In genomic region chr1:211830055-211830329, GRCh38 we compare ENCODE assay signal across 8 cellular contexts. TPM values are rescaled to one million over a fixed set of nuclear protein-coding genes. Genes with fewer than 3 reads are reported as not detected.
DNase-seq lines count a peak whose midpoint lies in the region; ATAC-seq and TF ChIP-seq lines count a peak whose summit lies in the region.

No MANE protein-coding gene starts in this region.

- TF ChIP-seq CTCF in HCT116 (IDR thresholded peaks at IDR 0.05 in 2 of 3, conservative IDR thresholded peaks at IDR 0.05 in 1 of 3; ENCODE audit: borderline replicate concordance in 1 of 3, insufficient read depth in 1 of 3, low read depth in 2 of 3, low read length in 2 of 3) (no peak), neural cell (IDR thresholded peaks at IDR 0.05; ENCODE audit: poor library complexity, severe bottlenecking) (no peak), GM13977 (IDR thresholded peaks at IDR 0.05; ENCODE audit: extremely low read depth, insufficient read depth, missing control alignments) (no peak)

- POLR2A ChIA-PET in HCT116 (lab: Charles Lee) = no interaction called here

- no peaks in the 10 kb centered on the region for H3K9me3 ChIP-seq in HCT116 (ENCODE audit: control insufficient read depth in 1 of 2, insufficient read depth in 1 of 2, low read depth in 1 of 2, low read length in 2 of 2)
- H3K9me3 ChIP-seq in effector memory CD4-positive, alpha-beta T cell (ENCODE audit: control insufficient read depth, low read length) = no peaks in the 10 kb centered on the region
- H3K9me3 ChIP-seq in neural cell (ENCODE audit: low read length) = no peaks in the 10 kb centered on the region

- no peak for ATAC-seq in HCT116
- ATAC-seq in HG02981 (IDR thresholded peaks at IDR 0.05; ENCODE audit: unreplicated experiment) = no peak

- H3K4me1 ChIP-seq in HCT116 (ENCODE audit: control insufficient read depth in 1 of 2, insufficient read depth in 2 of 2, low read length in 2 of 2) = peaks cover 0 to 18% of the 10 kb centered on the region in 2 experiments; a peak in 2 of 4 replicates
- H3K4me1 ChIP-seq in effector memory CD4-positive, alpha-beta T cell (ENCODE audit: control insufficient read depth, insufficient read depth, low read length, poor library complexity, severe bottlenecking) = peaks cover 25% of the 10 kb centered on the region

- H4K20me1 ChIP-seq in HCT116 (ENCODE audit: insufficient read depth) = no peaks in the 10 kb centered on the region
- H4K20me1 ChIP-seq in neural cell (ENCODE audit: insufficient read depth) = no peaks in the 10 kb centered on the region

- TF ChIP-seq RAD21 in HCT116 (IDR thresholded peaks at IDR 0.05; ENCODE audit: low read depth) (no peak), neural cell (conservative IDR thresholded peaks at IDR 0.05) (no peak)

- H3K4me2 ChIP-seq in HCT116 (ENCODE audit: low read length) = peak overlapping the region; percentile 98
- no peak overlapping the region for H3K4me2 ChIP-seq in neural cell (ENCODE audit: low read length)

- no peak for TF ChIP-seq POLR2A in HCT116 (IDR thresholded peaks at IDR 0.05; ENCODE audit: borderline replicate concordance, extremely low read depth, insufficient read depth, insufficient read length)

- H3K36me3 ChIP-seq in HCT116 (ENCODE audit: control insufficient read depth in 1 of 2, insufficient read depth in 2 of 2, low read length in 2 of 2) (no peaks in the 10 kb centered on the region), neural cell (ENCODE audit: insufficient read depth, low read length) (no peaks in the 10 kb centered on the region)
- no peaks in the 10 kb centered on the region for H3K36me3 ChIP-seq in effector memory CD4-positive, alpha-beta T cell (ENCODE audit: control insufficient read depth, insufficient read depth, low read length)

- H3F3A ChIP-seq in neural cell (ENCODE audit: insufficient read depth, low read length, poor library complexity, severe bottlenecking) = no peaks in the 10 kb centered on the region

- CTCF ChIA-PET in HCT116 (lab: Charles Lee) = no interaction called here

- H3K27me3 ChIP-seq in HCT116 (ENCODE audit: insufficient read depth, low read length) (no peaks in the 10 kb centered on the region), neural cell (ENCODE audit: insufficient read depth, low read depth, low read length) (no peaks in the 10 kb centered on the region)
- H3K27me3 ChIP-seq in effector memory CD4-positive, alpha-beta T cell (replicated peaks; ENCODE audit: control insufficient read depth, insufficient read depth, low read length, poor library complexity, severe bottlenecking) = no peaks in the 10 kb centered on the region

- H3K9me2 ChIP-seq in HCT116 (ENCODE audit: insufficient read depth) (no peaks in the 10 kb centered on the region), neural cell (ENCODE audit: insufficient read depth, low read length) (no peaks in the 10 kb centered on the region)

- H3K9ac ChIP-seq in HCT116 (ENCODE audit: low read length) = peak overlapping the region; percentile 72
- H3K9ac ChIP-seq in neural cell (ENCODE audit: low read length) = peak overlapping the region; percentile 87

- in situ Hi-C loops in GM13977 (cut with MboI; ENCODE audit: low pct_unique_long_range_greater_than_20kb, low sequenced_read_pairs, unreplicated experiment) = no loop called here

- DNase-seq in DMS53 (lab: John Stamatoyannopoulos, UW) = peak; percentile 74
- DNase-seq in HCT116 (ENCODE audit: low read depth, low spot score) = no peak
- DNase-seq in RPMI8226 = peak; percentile 8
- DNase-seq in effector memory CD4-positive, alpha-beta T cell = no peak
- DNase-seq in NCI-H2227 treated with DMSO at 0.1 percent for 48 hours (lab: John Stamatoyannopoulos, UW) = no peak
- no peak for DNase-seq in GM13977 (ENCODE audit: low spot score)

- peak overlapping the region; percentile 62 to 72 for H3K4me3 ChIP-seq in HCT116 (replicated peaks in 1 of 2; ENCODE audit: low read depth in 1 of 2, low read length in 2 of 2)
- peak overlapping the region; percentile 79 for H3K4me3 ChIP-seq in effector memory CD4-positive, alpha-beta T cell (ENCODE audit: insufficient read depth, low read depth, low read length, poor library complexity, severe bottlenecking)
- H3K4me3 ChIP-seq in neural cell (ENCODE audit: low read length) = peak overlapping the region; percentile 78

- peaks cover 19% of the 10 kb centered on the region for H3K79me2 ChIP-seq in HCT116 (ENCODE audit: insufficient read depth, low read length)
- H3K79me2 ChIP-seq in neural cell (replicated peaks; ENCODE audit: insufficient read depth, low read length) = peaks cover 37% of the 10 kb centered on the region

- peak overlapping the region; percentile 67; the same call in 1 of the 2 replicates for H3K27ac ChIP-seq in HCT116 (ENCODE audit: low read depth, low read length)
- H3K27ac ChIP-seq in effector memory CD4-positive, alpha-beta T cell (ENCODE audit: insufficient read depth, low read length, poor library complexity, severe bottlenecking) = peak overlapping the region; percentile 62
- peak overlapping the region; percentile 54 for H3K27ac ChIP-seq in neural cell (ENCODE audit: low read length)

- no TSS peak for BruUV-seq in HCT116 (replicated peaks; lab: Mats Ljungman, UMichigan)

- intact Hi-C loops in HCT116 (cut with micrococcal nuclease) = no loop called here

- no peak for TF ChIP-seq EP300 in neural cell (conservative IDR thresholded peaks at IDR 0.05; ENCODE audit: poor library complexity, severe bottlenecking)

- RAD21 ChIA-PET in HCT116 (lab: Charles Lee; ENCODE audit: low non-redundant PET in 1 of 2, low total read pairs in 2 of 2, uncharacterized antibody in 2 of 2, unreplicated experiment in 2 of 2) = interaction anchor here in 1 of 2 experiments (0.6 kb wide), 1 partner anchor 218 kb away, joined by 3 read pairs; no protein-coding TSS in a partner anchor

- H2AFZ ChIP-seq in HCT116 (ENCODE audit: low read depth, low read length, poor library complexity, severe bottlenecking) (no peak overlapping the region), neural cell (ENCODE audit: low read depth, low read length) (peak overlapping the region; percentile 46)

TF ChIP-seq in HCT116, 20 proteins besides CTCF, POLR2A, EP300 and RAD21:
- TF ChIP-seq ZNF274 (IDR thresholded peaks at IDR 0.05; ENCODE audit: low read depth, low read length) = no peak
- no peak for TF ChIP-seq ELF1 (IDR thresholded peaks at IDR 0.05; ENCODE audit: borderline replicate concordance, low read depth)
- TF ChIP-seq FOSL1 (IDR thresholded peaks at IDR 0.05; ENCODE audit: low read depth) = no peak
- TF ChIP-seq SRF (IDR thresholded peaks at IDR 0.05; ENCODE audit: low read depth) = no peak
- TF ChIP-seq MAX (IDR thresholded peaks at IDR 0.05) = no peak
- TF ChIP-seq CBX3 (IDR thresholded peaks at IDR 0.05; ENCODE audit: low read depth) = no peak
- no peak for TF ChIP-seq TCF7L2 (IDR thresholded peaks at IDR 0.05; ENCODE audit: borderline replicate concordance, extremely low read depth, insufficient read depth, insufficient read length)
- TF ChIP-seq EZH2phosphoT487 (IDR thresholded peaks at IDR 0.05; ENCODE audit: borderline replicate concordance) = no peak
- no peak for TF ChIP-seq EGR1 (IDR thresholded peaks at IDR 0.05; ENCODE audit: low read depth)
- TF ChIP-seq POLR2AphosphoS5 (IDR thresholded peaks at IDR 0.05; ENCODE audit: low read depth, low read length) = no peak
- TF ChIP-seq JUND (IDR thresholded peaks at IDR 0.05) = no peak
- no peak for TF ChIP-seq ATF3 (IDR thresholded peaks at IDR 0.05)

TF ChIP-seq in neural cell, 6 proteins besides CTCF, POLR2A, EP300 and RAD21:
- TF ChIP-seq MXI1 (conservative IDR thresholded peaks at IDR 0.05; ENCODE audit: poor library complexity, severe bottlenecking) (no peak), SMC3 (conservative IDR thresholded peaks at IDR 0.05; ENCODE audit: poor library complexity) (no peak), EZH2 (IDR thresholded peaks at IDR 0.05; ENCODE audit: borderline replicate concordance, insufficient read depth, low read length, poor library complexity, severe bottlenecking) (no peak), TAF1 (IDR thresholded peaks at IDR 0.05; ENCODE audit: low read depth) (no peak), REST (IDR thresholded peaks at IDR 0.05; ENCODE audit: borderline replicate concordance) (no peak), POLR2AphosphoS5 (IDR thresholded peaks at IDR 0.05) (no peak)
TF ChIP-seq in neural cell: peak in this region for 0.

RNA-seq across cellular contexts. Expression of gene LPGAT1, which starts 0.6 kb away (rescaled TPM):
- total RNA-seq in HCT116 (2021; ENCODE audit: unreplicated experiment) = 50.6 TPM
- polyA plus RNA-seq in HCT116 (2012) = 6.9 and 7.3 TPM in 2 replicates
- 51.0 and 53.1 TPM in 2 replicates for polyA plus RNA-seq in neural cell
- 96.8 and 102 TPM in 2 replicates for polyA minus RNA-seq in neural cell

Comparison
In these comparisons a context has a peak if more than half of its experiments do, and no peak if none do; other contexts are left out.
1. DNase-seq: peak in DMS53 (single experiment) and RPMI8226 (single experiment); none in HCT116 (single experiment), effector memory CD4-positive, alpha-beta T cell (0 of 3), NCI-H2227 treated with DMSO at 0.1 percent for 48 hours (single experiment) and GM13977 (single experiment).
2. Peak in every context shown above with its lines, with median percentiles within 50 percentile points of each other: H3K27ac ChIP-seq and H3K4me3 ChIP-seq.